In genomic region chr1:146278346-146278745, GRCh38 we compare ENCODE assay signal across 8 cellular contexts. TPM values are rescaled to one million over a fixed set of nuclear protein-coding genes. Genes with fewer than 3 reads are reported as not detected.
DNase-seq lines count a peak whose midpoint lies in the region; ATAC-seq and TF ChIP-seq lines count a peak whose summit lies in the region.
"Not testable (repeated sequence)": the region's sequence is repeated elsewhere in the genome, so short reads cannot be mapped to it uniquely, and the experiment has no call there.

No MANE protein-coding gene starts in this region.

- TF ChIP-seq CTCF in activated B cell treated with CpG ODN at 0.5 μM for 24 hours (IDR thresholded peaks at IDR 0.05); left lung (IDR thresholded peaks at IDR 0.05); upper lobe of right lung (IDR thresholded peaks at IDR 0.05): not testable (repeated sequence)

- H3K27me3 ChIP-seq in left lung, upper lobe of right lung: not testable (repeated sequence)

- not testable (repeated sequence) for H3K4me1 Mint-ChIP-seq in activated B cell treated with CpG ODN at 0.5 μM for 24 hours

- H3K27ac ChIP-seq in left lung, upper lobe of right lung: not testable (repeated sequence)

- not testable (repeated sequence) for H3K36me3 Mint-ChIP-seq in activated B cell treated with CpG ODN at 0.5 μM for 24 hours (ENCODE audit: low read depth)

- H3K4me1 ChIP-seq in left lung, upper lobe of right lung: not testable (repeated sequence)

- H3K36me3 ChIP-seq in left lung, upper lobe of right lung: not testable (repeated sequence)

- intact Hi-C loops in activated B cell treated with CpG ODN at 0.5 μM for 24 hours (cut with micrococcal nuclease); left lung (cut with DNase I); upper lobe of right lung (cut with DNase I): not testable (repeated sequence)

- not testable (repeated sequence) for H3K4me3 ChIP-seq in left lung, upper lobe of right lung

- H3K9me3 Mint-ChIP-seq in activated B cell treated with CpG ODN at 0.5 μM for 24 hours, result not testable (repeated sequence)

- POLR2A ChIA-PET in activated B cell treated with CpG ODN at 0.5 μM for 24 hours (lab: Charles Lee), result not testable (repeated sequence)

- CTCF ChIA-PET in activated B cell treated with CpG ODN at 0.5 μM for 24 hours (lab: Charles Lee), result not testable (repeated sequence)

- not testable (repeated sequence) for H3K9me3 ChIP-seq in left lung, upper lobe of right lung

- H3K4me3 Mint-ChIP-seq in activated B cell treated with CpG ODN at 0.5 μM for 24 hours, result not testable (repeated sequence)

- not testable (repeated sequence) for DNase-seq in activated B cell treated with CpG ODN at 0.5 μM for 24 hours, left lung, upper lobe of right lung

- ATAC-seq in GM18858 (IDR thresholded peaks at IDR 0.05; ENCODE audit: unreplicated experiment) (peak; percentile 60), GM19452 (IDR thresholded peaks at IDR 0.05; ENCODE audit: unreplicated experiment) (peak; percentile 72), GM21737 (IDR thresholded peaks at IDR 0.05; ENCODE audit: unreplicated experiment) (peak; percentile 64), HG02970 (IDR thresholded peaks at IDR 0.05; ENCODE audit: low FRiP score, unreplicated experiment) (peak; percentile 55), HG03342 (IDR thresholded peaks at IDR 0.05; ENCODE audit: unreplicated experiment) (peak; percentile 66), activated B cell treated with CpG ODN at 0.5 μM for 24 hours (ENCODE audit: low read depth) (peak; percentile 74), left lung (peak; percentile 64), upper lobe of right lung (peak; percentile 68)

- not testable (repeated sequence) for H3K27me3 Mint-ChIP-seq in activated B cell treated with CpG ODN at 0.5 μM for 24 hours

- H3K27ac Mint-ChIP-seq in activated B cell treated with CpG ODN at 0.5 μM for 24 hours, result not testable (repeated sequence)

RNA-seq across cellular contexts. Expression of gene NOTCH2NLA, which starts 49.5 kb away (rescaled TPM):
- total RNA-seq in activated B cell treated with CpG ODN at 0.5 μM for 24 hours (75.4 and 91.3 TPM in 2 replicates), left lung (10 to 100 TPM; 37.9 to 38.4 TPM), upper lobe of right lung (41.3 TPM)
